ENCODE assay signal across 14 cellular contexts in genomic region chr14:61726772-61727658, GRCh38. TPM values are rescaled to one million over a fixed set of nuclear protein-coding genes. Genes with fewer than 3 reads are reported as not detected.
A peak's percentile ranks its signal among the peaks of the same experiment; 100 is the strongest.
DNase-seq lines count a peak whose midpoint lies in the region; ATAC-seq and TF ChIP-seq lines count a peak whose summit lies in the region.
"Had no signal": no experiment of that assay in that cellular context is flagged by ENCODE, and none has a peak within 500 bp of the region (broad histone marks: within the 10 kb centered on the region; RNA-seq: fewer than 3 reads in every experiment).

No MANE protein-coding gene starts in this region.

- H3K23ac ChIP-seq in H9 (ENCODE audit: insufficient read length, low read depth, low read length) = no peak overlapping the region

- peaks cover 98% of the 10 kb centered on the region for H3K36me3 Mint-ChIP-seq in activated T-cell treated with anti-CD3 and anti-CD28 coated beads, Interleukin-2, amount 50 U/mL, for 24 hours (ENCODE audit: low read depth)
- peaks cover 70% of the 10 kb centered on the region for H3K36me3 Mint-ChIP-seq in activated naive CD8-positive, alpha-beta T cell treated with anti-CD3 and anti-CD28 coated beads for 36 hours
- H3K36me3 Mint-ChIP-seq in H9 (ENCODE audit: insufficient read depth in 1 of 3, low read depth in 3 of 3) = peaks cover 54 to 88% (median 84%) of the 10 kb centered on the region in 3 experiments; a peak in 6 of 7 replicates

- ATAC-seq in HG02798 (IDR thresholded peaks at IDR 0.05; ENCODE audit: poor library complexity, unreplicated experiment) = no peak

- no peaks in the 10 kb centered on the region for H3F3A ChIP-seq in OCI-LY1 (ENCODE audit: insufficient read depth, low read length)

- H3K9me2 ChIP-seq in OCI-LY1 (ENCODE audit: low read depth, low read length) = no peaks in the 10 kb centered on the region

- H3K27ac Mint-ChIP-seq in activated T-cell treated with anti-CD3 and anti-CD28 coated beads, Interleukin-2, amount 50 U/mL, for 24 hours = peak overlapping the region; percentile 71
- peak overlapping the region; percentile 22 for H3K27ac Mint-ChIP-seq in activated naive CD8-positive, alpha-beta T cell treated with anti-CD3 and anti-CD28 coated beads for 36 hours
- peak overlapping the region in 1 of 3 experiments; percentile 30; a peak in 1 of 7 replicates for H3K27ac Mint-ChIP-seq in H9

- no peak overlapping the region for H2AK5ac ChIP-seq in H9 (ENCODE audit: insufficient read length, low read length)

- no peak overlapping the region for H2BK20ac ChIP-seq in H9 (ENCODE audit: low read depth, low read length, poor library complexity, severe bottlenecking)

- H3K56ac ChIP-seq in H9 (ENCODE audit: insufficient read length, low read depth, low read length) = no peak overlapping the region

- no peak overlapping the region for H2BK15ac ChIP-seq in H9 (ENCODE audit: low read depth, low read length)

- no peak overlapping the region for H3T11ph ChIP-seq in H9 (ENCODE audit: low read length)

- no peak overlapping the region for H2AFZ ChIP-seq in OCI-LY1 (ENCODE audit: low read length)
- H2AFZ ChIP-seq in osteoblast (ENCODE audit: low read length) = no peak overlapping the region
- no peak overlapping the region for H2AFZ ChIP-seq in H9 (ENCODE audit: low read length)

- H4K20me1 ChIP-seq in OCI-LY1 (ENCODE audit: insufficient read depth, low read length) (no peaks in the 10 kb centered on the region), osteoblast (ENCODE audit: insufficient read depth, low read length) (peaks cover 46% of the 10 kb centered on the region), H9 (ENCODE audit: control insufficient read depth, insufficient read depth, insufficient read length) (no peaks in the 10 kb centered on the region)

- H3K4me1 Mint-ChIP-seq in activated T-cell treated with anti-CD3 and anti-CD28 coated beads, Interleukin-2, amount 50 U/mL, for 24 hours (ENCODE audit: low read depth) = peaks cover 74% of the 10 kb centered on the region
- peaks cover 66% of the 10 kb centered on the region for H3K4me1 Mint-ChIP-seq in activated naive CD8-positive, alpha-beta T cell treated with anti-CD3 and anti-CD28 coated beads for 36 hours
- H3K4me1 Mint-ChIP-seq in H9 = no peaks in the 10 kb centered on the region

- peaks cover 3% of the 10 kb centered on the region for H3K79me1 ChIP-seq in H9 (ENCODE audit: insufficient read depth, low read depth, low read length, poor library complexity, severe bottlenecking)

- H4K5ac ChIP-seq in H9 (ENCODE audit: insufficient read length, low read depth, low read length) = no peak overlapping the region

- H4K8ac ChIP-seq in H9 (replicated peaks; ENCODE audit: insufficient read length, low read depth, low read length) = no peak overlapping the region

- H4K91ac ChIP-seq in H9 (ENCODE audit: insufficient read length, low read depth, low read length) = no peak overlapping the region

- H3K9me3 Mint-ChIP-seq in activated T-cell treated with anti-CD3 and anti-CD28 coated beads, Interleukin-2, amount 50 U/mL, for 24 hours = no peaks in the 10 kb centered on the region
- H3K9me3 Mint-ChIP-seq in activated naive CD8-positive, alpha-beta T cell treated with anti-CD3 and anti-CD28 coated beads for 36 hours = no peaks in the 10 kb centered on the region
- no peaks in the 10 kb centered on the region for H3K9me3 Mint-ChIP-seq in H9

- no CpG with 5 or more reads among the region's 7 CpGs for WGBS in H9 (ENCODE audit: extremely low coverage, insufficient read length, low lambda C conversion rate)

- H3K14ac ChIP-seq in H9 (ENCODE audit: insufficient read depth, low read length) = no peak overlapping the region

- no peak overlapping the region for H2BK5ac ChIP-seq in H9 (ENCODE audit: insufficient read length, low read length)

- peaks cover 98% of the 10 kb centered on the region for H3K36me3 ChIP-seq in OCI-LY1 (ENCODE audit: insufficient read depth, low read length)
- peaks cover 98% of the 10 kb centered on the region for H3K36me3 ChIP-seq in osteoblast (ENCODE audit: insufficient read depth, low read length)

- no peak overlapping the region for H3K4me2 ChIP-seq in OCI-LY1 (ENCODE audit: low read length)
- H3K4me2 ChIP-seq in osteoblast (ENCODE audit: insufficient read depth, low read length) = no peak overlapping the region
- no peak overlapping the region for H3K4me2 ChIP-seq in H9 (ENCODE audit: insufficient read depth, insufficient read length, low read length)

- H3K9ac ChIP-seq in OCI-LY1 (ENCODE audit: low read length) = no peak overlapping the region
- no peak overlapping the region for H3K9ac ChIP-seq in H9 (ENCODE audit: extremely low read depth, insufficient read length, low read length)

- DNase-seq in activated T-cell treated with anti-CD3 and anti-CD28 coated beads, Interleukin-2, amount 50 U/mL, for 24 hours = no peak
- DNase-seq in activated T-cell treated with anti-CD3 and anti-CD28 coated beads, Interleukin-2, amount 50 U/mL, for 1 hour = no peak
- no peak for DNase-seq in activated naive CD8-positive, alpha-beta T cell treated with anti-CD3 and anti-CD28 coated beads for 36 hours
- no peak for DNase-seq in osteoblast (ENCODE audit: insufficient read length, low spot score, missing footprints)
- no peak for DNase-seq in AG08395 (ENCODE audit: low spot score)
- DNase-seq in H9 = no peak
- DNase-seq: aorta; hippocampal formation; NCI-H2227 treated with DMSO at 0.1 percent for 48 hours; stimulated activated naive CD4-positive, alpha-beta T cell treated with Interleukin-2 at 50 U/mL for 16 hours; SW 1271; WERI-Rb-1 had no signal

- H3K27me3 Mint-ChIP-seq in activated T-cell treated with anti-CD3 and anti-CD28 coated beads, Interleukin-2, amount 50 U/mL, for 24 hours = no peaks in the 10 kb centered on the region
- H3K27me3 Mint-ChIP-seq in activated naive CD8-positive, alpha-beta T cell treated with anti-CD3 and anti-CD28 coated beads for 36 hours = no peaks in the 10 kb centered on the region
- no peaks in the 10 kb centered on the region for H3K27me3 Mint-ChIP-seq in H9 (ENCODE audit: low read depth)

- H3K18ac ChIP-seq in H9 (ENCODE audit: insufficient read length, low read depth, low read length) = no peak overlapping the region

- no peak overlapping the region for H3K4me3 ChIP-seq in OCI-LY1 (ENCODE audit: low read depth, low read length, poor library complexity, severe bottlenecking)
- no peak overlapping the region for H3K4me3 ChIP-seq in osteoblast (ENCODE audit: insufficient read depth, low read length)

- H3K4me3 Mint-ChIP-seq in activated T-cell treated with anti-CD3 and anti-CD28 coated beads, Interleukin-2, amount 50 U/mL, for 24 hours = no peak overlapping the region
- H3K4me3 Mint-ChIP-seq in activated naive CD8-positive, alpha-beta T cell treated with anti-CD3 and anti-CD28 coated beads for 36 hours = no peak overlapping the region
- no peak overlapping the region for H3K4me3 Mint-ChIP-seq in H9

- H3K4me1 ChIP-seq in OCI-LY1 (ENCODE audit: insufficient read depth, low read length, severe bottlenecking) (no peaks in the 10 kb centered on the region), osteoblast (ENCODE audit: insufficient read depth, low read length) (peaks cover 22% of the 10 kb centered on the region), H9 (ENCODE audit: insufficient read depth, low read length) (no peaks in the 10 kb centered on the region)

- no peak overlapping the region for H2BK120ac ChIP-seq in H9 (ENCODE audit: low read depth, low read length, poor library complexity, severe bottlenecking)

- H3K79me2 ChIP-seq in OCI-LY1 (ENCODE audit: insufficient read depth, low read length) (peaks cover 19% of the 10 kb centered on the region), osteoblast (ENCODE audit: insufficient read depth, low read length) (peaks cover 99% of the 10 kb centered on the region), H9 (ENCODE audit: insufficient read depth, low read length) (no peaks in the 10 kb centered on the region; the same call in 1 of the 2 replicates)

- H3K9me3 ChIP-seq in OCI-LY1 (ENCODE audit: low read length) (no peaks in the 10 kb centered on the region), osteoblast (ENCODE audit: low read depth, low read length) (no peaks in the 10 kb centered on the region), H9 (ENCODE audit: control insufficient read depth, low read depth, low read length) (no peaks in the 10 kb centered on the region)

- H2BK12ac ChIP-seq in H9 (ENCODE audit: insufficient read length, low read depth, low read length) = no peak overlapping the region

- no peaks in the 10 kb centered on the region for H3K27me3 ChIP-seq in OCI-LY1 (ENCODE audit: insufficient read depth, low read length)
- H3K27me3 ChIP-seq in osteoblast (ENCODE audit: insufficient read depth, low read length) = no peaks in the 10 kb centered on the region
- no peaks in the 10 kb centered on the region for H3K27me3 ChIP-seq in H9 (ENCODE audit: insufficient read depth, low read length)

- H3K4ac ChIP-seq in H9 (ENCODE audit: low read depth, low read length) = no peak overlapping the region

- no peaks in the 10 kb centered on the region for H3K23me2 ChIP-seq in H9 (ENCODE audit: insufficient read length, low read depth, low read length, poor library complexity, severe bottlenecking)

- peak overlapping the region; percentile 41 for H3K27ac ChIP-seq in OCI-LY1 (ENCODE audit: low read depth, low read length, poor library complexity, severe bottlenecking)
- peak overlapping the region; percentile 61 for H3K27ac ChIP-seq in osteoblast (ENCODE audit: low read depth, low read length)
- H3K27ac ChIP-seq in H9 (ENCODE audit: insufficient read length, low read depth, low read length) = no peak overlapping the region
- H3K27ac ChIP-seq: WERI-Rb-1 had no signal

- TF ChIP-seq CTCF in OCI-LY1 (IDR thresholded peaks at IDR 0.05; ENCODE audit: low read length) (no peak), osteoblast (IDR thresholded peaks at IDR 0.05; ENCODE audit: extremely low read depth, low read depth, low read length) (no peak), H9 (conservative IDR thresholded peaks at IDR 0.05) (no peak)

RNA-seq across cellular contexts. Expression of gene HIF1A, which starts 31.7 kb away (rescaled TPM):
- total RNA-seq in activated naive CD8-positive, alpha-beta T cell treated with anti-CD3 and anti-CD28 coated beads for 36 hours = 100 to 1,000 TPM; 157 to 158 TPM
- total RNA-seq in osteoblast (611 and 816 TPM in 2 replicates), H9 (2021) (147 and 154 TPM in 2 replicates)

RNA-seq across cellular contexts. Expression of gene SNAPC1, which starts 35.2 kb away (rescaled TPM):
- total RNA-seq in activated naive CD8-positive, alpha-beta T cell treated with anti-CD3 and anti-CD28 coated beads for 36 hours = 10 to 100 TPM in 1 of 2 experiments, 1 to 10 TPM in 1; 9.2 to 10.2 TPM
- total RNA-seq in osteoblast (26.5 and 35.8 TPM in 2 replicates), H9 (2021) (6.8 and 7.1 TPM in 2 replicates)
